Comparison of ENCODE assay signal across 18 cellular contexts in genomic region chr4:185782523-185782922, GRCh38. TPM values are rescaled to one million over a fixed set of nuclear protein-coding genes. Genes with fewer than 3 reads are reported as not detected.
DNase-seq lines count a peak whose midpoint lies in the region; ATAC-seq, FAIRE-seq and TF ChIP-seq lines count a peak whose summit lies in the region.
"Had no signal": no experiment of that assay in that cellular context is flagged by ENCODE, and none has a peak within 500 bp of the region (broad histone marks: within the 10 kb centered on the region; RNA-seq: fewer than 3 reads in every experiment).

No MANE protein-coding gene starts in this region.

- no peaks in the 10 kb centered on the region for H3K27me3 ChIP-seq in endothelial cell of umbilical vein (ENCODE audit: control insufficient read depth in 2 of 2, insufficient read depth in 2 of 2, low read length in 2 of 2)
- H3K27me3 ChIP-seq: dorsolateral prefrontal cortex, neural progenitor cell had no signal

- dilution Hi-C loops in endothelial cell of umbilical vein (cut with MboI; ENCODE audit: extremely low pct_ligation_motif_present, low sequenced_read_pairs) = no loop called here

- H3K9me3 ChIP-seq in endothelial cell of umbilical vein (replicated peaks; ENCODE audit: control insufficient read depth, insufficient read depth, low read length) = no peaks in the 10 kb centered on the region
- H3K9me3 ChIP-seq: Caco-2, thoracic aorta had no signal

- no peaks in the 10 kb centered on the region for H3K36me3 ChIP-seq in endothelial cell of umbilical vein (ENCODE audit: control insufficient read depth in 2 of 2, extremely low read depth in 1 of 2, insufficient read depth in 2 of 2, low read length in 2 of 2)
- H3K36me3 ChIP-seq: neural progenitor cell, thoracic aorta had no signal

- no peak overlapping the region for H3K4me3 ChIP-seq in endothelial cell of umbilical vein (replicated peaks in 1 of 3; ENCODE audit: insufficient read depth in 1 of 3, low read depth in 1 of 3, low read length in 3 of 3)
- H3K4me3 ChIP-seq: dorsolateral prefrontal cortex, neural progenitor cell, thoracic aorta had no signal

- no peak overlapping the region for H3K4me3 Mint-ChIP-seq in activated CD8-positive, alpha-beta memory T cell treated with anti-CD3 and anti-CD28 coated beads, Interleukin-2, amount 10 ng/mL, durations not matched to agents 7 days and 5 days
- no peak overlapping the region for H3K4me3 Mint-ChIP-seq in HFFc6
- H3K4me3 Mint-ChIP-seq: neural progenitor cell had no signal

- no peak overlapping the region for H3K9ac ChIP-seq in endothelial cell of umbilical vein (replicated peaks; ENCODE audit: extremely low read depth, insufficient read depth, low read length)
- H3K9ac ChIP-seq: neural progenitor cell had no signal

- no peaks in the 10 kb centered on the region for H3K36me3 Mint-ChIP-seq in activated CD8-positive, alpha-beta memory T cell treated with anti-CD3 and anti-CD28 coated beads, Interleukin-2, amount 10 ng/mL, durations not matched to agents 7 days and 5 days
- H3K36me3 Mint-ChIP-seq in HFFc6 (ENCODE audit: low read depth) = no peaks in the 10 kb centered on the region

- H3K9me1 ChIP-seq in endothelial cell of umbilical vein (replicated peaks; ENCODE audit: control insufficient read depth, extremely low read depth, insufficient read depth, low read length) = no peaks in the 10 kb centered on the region

- no peak for TF ChIP-seq POLR2A in endothelial cell of umbilical vein (IDR thresholded peaks at IDR 0.05; ENCODE audit: low read depth, low read length)

- no peak overlapping the region for H2AFZ ChIP-seq in endothelial cell of umbilical vein (ENCODE audit: low read depth, low read length)
- H2AFZ ChIP-seq: neural progenitor cell had no signal

- intact Hi-C loops in endothelial cell of umbilical vein (cut with micrococcal nuclease) = no loop called here

- CTCF ChIA-PET in endothelial cell of umbilical vein (lab: Charles Lee) = interaction anchor here (1.1 kb wide), 1 partner anchor 10 kb away, joined by 3 read pairs; no protein-coding TSS in a partner anchor
- CTCF ChIA-PET in activated CD8-positive, alpha-beta memory T cell treated with anti-CD3 and anti-CD28 coated beads, Interleukin-2, amount 10 ng/mL, durations not matched to agents 7 days and 5 days (lab: Charles Lee) = no interaction called here

- POLR2A ChIA-PET in endothelial cell of umbilical vein (lab: Charles Lee) = no interaction called here

- H3K27ac ChIP-seq in endothelial cell of umbilical vein (ENCODE audit: insufficient read depth, low read depth, low read length) = peak overlapping the region; percentile 30
- H3K27ac ChIP-seq: neural progenitor cell, thoracic aorta had no signal

- H3K79me2 ChIP-seq in endothelial cell of umbilical vein (ENCODE audit: control insufficient read depth, insufficient read depth, low read length) = no peaks in the 10 kb centered on the region

- peaks cover 46% of the 10 kb centered on the region for H3K4me1 ChIP-seq in endothelial cell of umbilical vein (ENCODE audit: control insufficient read depth, extremely low read depth, insufficient read depth, low read length)
- H3K4me1 ChIP-seq: Caco-2 had no signal

- TF ChIP-seq CTCF in endothelial cell of umbilical vein (IDR thresholded peaks at IDR 0.05; ENCODE audit: extremely low read depth in 1 of 2, insufficient read depth in 1 of 2, low read depth in 1 of 2, low read length in 2 of 2) (no peak), HFFc6 (IDR thresholded peaks at IDR 0.05) (no peak)

- no peak overlapping the region for H3K27ac Mint-ChIP-seq in activated CD8-positive, alpha-beta memory T cell treated with anti-CD3 and anti-CD28 coated beads, Interleukin-2, amount 10 ng/mL, durations not matched to agents 7 days and 5 days
- no peak overlapping the region for H3K27ac Mint-ChIP-seq in HFFc6
- H3K27ac Mint-ChIP-seq: neural progenitor cell had no signal

- no peak overlapping the region for H3K4me2 ChIP-seq in endothelial cell of umbilical vein (ENCODE audit: insufficient read depth, low read length)
- H3K4me2 ChIP-seq: neural progenitor cell had no signal

- no peaks in the 10 kb centered on the region for H4K20me1 ChIP-seq in endothelial cell of umbilical vein (replicated peaks; ENCODE audit: control insufficient read depth, extremely low read depth, insufficient read depth, low read length)

- no peaks in the 10 kb centered on the region for H3K9me3 Mint-ChIP-seq in activated CD8-positive, alpha-beta memory T cell treated with anti-CD3 and anti-CD28 coated beads, Interleukin-2, amount 10 ng/mL, durations not matched to agents 7 days and 5 days (ENCODE audit: low read depth)
- no peaks in the 10 kb centered on the region for H3K9me3 Mint-ChIP-seq in HFFc6

- FAIRE-seq in RCC 7860 (lab: Jason Lieb, UNC) (no peak), endothelial cell of umbilical vein (lab: Jason Lieb, UNC) (peak; percentile 31)

- BruUV-seq in endothelial cell of umbilical vein (replicated peaks; lab: Mats Ljungman, UMichigan) = no TSS peak

- peaks cover 4% of the 10 kb centered on the region for H3K27me3 Mint-ChIP-seq in activated CD8-positive, alpha-beta memory T cell treated with anti-CD3 and anti-CD28 coated beads, Interleukin-2, amount 10 ng/mL, durations not matched to agents 7 days and 5 days
- H3K27me3 Mint-ChIP-seq in HFFc6 (ENCODE audit: insufficient read depth) = no peaks in the 10 kb centered on the region

- ATAC-seq in activated CD8-positive, alpha-beta memory T cell treated with anti-CD3 and anti-CD28 coated beads, Interleukin-2, amount 10 ng/mL, durations not matched to agents 7 days and 5 days = no peak

- no peaks in the 10 kb centered on the region for H3K4me1 Mint-ChIP-seq in activated CD8-positive, alpha-beta memory T cell treated with anti-CD3 and anti-CD28 coated beads, Interleukin-2, amount 10 ng/mL, durations not matched to agents 7 days and 5 days
- H3K4me1 Mint-ChIP-seq in HFFc6 (ENCODE audit: low read depth) = peaks cover 12% of the 10 kb centered on the region

- DNase-seq in ELR (ENCODE audit: low read depth) = peak; percentile 68
- peak; percentile 13 for DNase-seq in RCC 7860 (ENCODE audit: low spot score)
- DNase-seq in endothelial cell of umbilical vein (ENCODE audit: low read depth, low spot score) = peak; percentile 58
- DNase-seq in kidney tubule cell (ENCODE audit: low spot score) = peak; percentile 88
- no peak for DNase-seq in GDM1 (lab: John Stamatoyannopoulos, UW)
- no peak for DNase-seq in activated CD8-positive, alpha-beta memory T cell treated with anti-CD3 and anti-CD28 coated beads, Interleukin-2, amount 10 ng/mL, durations not matched to agents 7 days and 5 days
- DNase-seq in D341Med (ENCODE audit: low spot score) = no peak
- DNase-seq in HFFc6 = no peak
- DNase-seq: activated effector memory CD4-positive, alpha-beta T cell treated with Interleukin-2 at 50 U/mL for 16 hours; anterior cingulate cortex; Caco-2; dorsolateral prefrontal cortex; NK-92 treated with Interleukin-12 subunit alpha and Interleukin-12 subunit beta, amount 100 ng/mL, for 24 hours; retina; stimulated activated CD4-positive, alpha-beta T cell treated with anti-CD3 and anti-CD28 coated beads, Interleukin-2, amount 100 ng/mL, for 48 hours; stimulated activated CD8-positive, alpha-beta memory T cell treated with anti-CD3 and anti-CD28 coated beads, Interleukin-4, amount 100 ng/mL, for 48 hours had no signal

TF ChIP-seq in endothelial cell of umbilical vein, 7 proteins besides CTCF, POLR2A, EP300 and RAD21:
- TF ChIP-seq POLR2AphosphoS5 (IDR thresholded peaks at IDR 0.05; ENCODE audit: insufficient read depth, low read depth, low read length) (no peak), MYC (IDR thresholded peaks at IDR 0.05; ENCODE audit: low read depth, low read length) (no peak), EZH2 (IDR thresholded peaks at IDR 0.05; ENCODE audit: borderline replicate concordance, low read depth, low read length, severe bottlenecking) (no peak), FOS (IDR thresholded peaks at IDR 0.05; ENCODE audit: borderline replicate concordance, insufficient read depth, low read length) (peak; percentile 67), JUN (IDR thresholded peaks at IDR 0.05; ENCODE audit: borderline replicate concordance, insufficient read depth, insufficient read length, low read depth) (peak; percentile 10), GATA2 (IDR thresholded peaks at IDR 0.05; ENCODE audit: insufficient read depth, insufficient read length, low read depth, low read length) (peak; percentile 47), MAX (IDR thresholded peaks at IDR 0.05; ENCODE audit: insufficient read depth, insufficient read length) (no peak)

RNA-seq across cellular contexts. Expression of gene SORBS2, which starts 29.5 kb away (rescaled TPM):
- 75.5 and 82.5 TPM in 2 replicates for total RNA-seq in endothelial cell of umbilical vein
- 69.8 and 105 TPM in 2 replicates for polyA plus RNA-seq in endothelial cell of umbilical vein
- polyA plus RNA-seq in endothelial cell of umbilical vein (2011; cell fraction: cytosol; rRNA removed) = 65.4 and 67.5 TPM in 2 replicates
- polyA plus RNA-seq in endothelial cell of umbilical vein (2011; cell fraction: nucleus; rRNA removed) = 108 and 127 TPM in 2 replicates
- polyA plus RNA-seq in endothelial cell of umbilical vein (2012) = 19.4 and 34.9 TPM in 2 replicates
- polyA minus RNA-seq in endothelial cell of umbilical vein = 191 and 202 TPM in 2 replicates
- 6.6 TPM for polyA minus RNA-seq in endothelial cell of umbilical vein (2011; cell fraction: cytosol; rRNA and poly(A)+ RNA removed)
- polyA minus RNA-seq in endothelial cell of umbilical vein (2011; cell fraction: nucleus; rRNA and poly(A)+ RNA removed) = 313 and 457 TPM in 2 replicates
- total RNA-seq in activated CD8-positive, alpha-beta memory T cell treated with anti-CD3 and anti-CD28 coated beads, Interleukin-2, amount 10 ng/mL, durations not matched to agents 7 days and 5 days = not detected
- total RNA-seq in HFFc6 (2021; fragmentation: NEBNext Ultra II Directional; extraction: Animal tissue kit (Norgen Biotek cat#: 25700)) = 1 to 10 TPM in 2 of 6 experiments, under 1 TPM in 4; 0.48 to 3.6 (median 0.72) TPM

Comparison
In these comparisons a context has a peak if more than half of its experiments do, and no peak if none do; other contexts are left out.
1. DNase-seq: peak in ELR (single experiment), RCC 7860 (single experiment), endothelial cell of umbilical vein (single experiment) and kidney tubule cell (single experiment); none in GDM1 (single experiment), activated CD8-positive, alpha-beta memory T cell treated with anti-CD3 and anti-CD28 coated beads, Interleukin-2, amount 10 ng/mL, durations not matched to agents 7 days and 5 days (single experiment), D341Med (single experiment) and HFFc6 (single experiment).
2. RNA of gene SORBS2, which starts 29.5 kb away (total RNA-seq): 75.5 to 82.5 TPM in endothelial cell of umbilical vein; 0.48 to 3.6 TPM in HFFc6 and not detected in activated CD8-positive, alpha-beta memory T cell treated with anti-CD3 and anti-CD28 coated beads, Interleukin-2, amount 10 ng/mL, durations not matched to agents 7 days and 5 days; every median in the first group is over 10 times any median in the second.